ENCODE assay signal across 1 cellular context in genomic region chr3:15858547-15859506, GRCh38.
TF ChIP-seq lines count a peak whose summit lies in the region.

No MANE protein-coding gene starts in this region.

TF ChIP-seq in K562, 482 proteins besides CTCF, POLR2A, EP300 and RAD21 (continued from another document and continues in another):
- TF ChIP-seq CREB3 (tag; conservative IDR thresholded peaks at IDR 0.05; ENCODE audit: low read depth) = no peak
- TF ChIP-seq MXD1 (CRISPR knock-in tag; IDR thresholded peaks at IDR 0.05; ENCODE audit: borderline replicate concordance, poor library complexity, severe bottlenecking) = no peak
- no peak for TF ChIP-seq RFX5 (IDR thresholded peaks at IDR 0.05; ENCODE audit: low read depth, low read length)
- TF ChIP-seq NCOA6 (IDR thresholded peaks at IDR 0.05) = no peak
- TF ChIP-seq HDAC6 (IDR thresholded peaks at IDR 0.05; ENCODE audit: low read depth, low read length) = no peak
- TF ChIP-seq CAMTA2 (CRISPR knock-in tag; conservative IDR thresholded peaks at IDR 0.05) = no peak
- TF ChIP-seq HNRNPK (IDR thresholded peaks at IDR 0.05; ENCODE audit: low read depth, low read length, poor library complexity, severe bottlenecking) = no peak
- TF ChIP-seq ZNF551 (CRISPR knock-in tag; IDR thresholded peaks at IDR 0.05) = no peak
- TF ChIP-seq ZNF444 (CRISPR knock-in tag; IDR thresholded peaks at IDR 0.05) = no peak
- TF ChIP-seq MNT (conservative IDR thresholded peaks at IDR 0.05) = peak; percentile 51 to 59
- TF ChIP-seq JUND (IDR thresholded peaks at IDR 0.05; ENCODE audit: borderline replicate concordance, low read depth, low read length) = no peak
- no peak for TF ChIP-seq JUND (tag; IDR thresholded peaks at IDR 0.05; ENCODE audit: borderline replicate concordance, low read depth, low read length)
- 0 out of 2 replicates have a peak, but pooled peaks have one; percentile 8 for TF ChIP-seq USF2 (CRISPR knock-in tag; IDR thresholded peaks at IDR 0.05)
- no peak for TF ChIP-seq BRCA1 (IDR thresholded peaks at IDR 0.05)
- TF ChIP-seq BRCA1 (CRISPR knock-in tag; IDR thresholded peaks at IDR 0.05) = no peak
- peak; percentile 48; the same call in 1 of the 2 replicates for TF ChIP-seq E2F3 (CRISPR knock-in tag; IDR thresholded peaks at IDR 0.05)
- no peak for TF ChIP-seq ZNF124 (CRISPR knock-in tag; IDR thresholded peaks at IDR 0.05)
- TF ChIP-seq, protein P1, sequence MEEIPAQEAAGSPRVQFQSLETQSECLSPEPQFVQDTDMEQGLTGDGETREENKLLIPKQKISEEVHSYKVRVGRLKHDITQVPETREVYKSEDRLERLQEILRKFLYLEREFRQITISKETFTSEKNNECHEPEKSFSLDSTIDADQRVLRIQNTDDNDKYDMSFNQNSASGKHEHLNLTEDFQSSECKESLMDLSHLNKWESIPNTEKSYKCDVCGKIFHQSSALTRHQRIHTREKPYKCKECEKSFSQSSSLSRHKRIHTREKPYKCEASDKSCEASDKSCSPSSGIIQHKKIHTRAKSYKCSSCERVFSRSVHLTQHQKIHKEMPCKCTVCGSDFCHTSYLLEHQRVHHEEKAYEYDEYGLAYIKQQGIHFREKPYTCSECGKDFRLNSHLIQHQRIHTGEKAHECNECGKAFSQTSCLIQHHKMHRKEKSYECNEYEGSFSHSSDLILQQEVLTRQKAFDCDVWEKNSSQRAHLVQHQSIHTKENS (CRISPR knock-in tag; IDR thresholded peaks at IDR 0.05) = no peak
- TF ChIP-seq ZBTB1 (CRISPR knock-in tag; IDR thresholded peaks at IDR 0.05; ENCODE audit: borderline replicate concordance, low read depth) = peak; percentile 78; the same call in 1 of the 2 replicates
- TF ChIP-seq, protein P2, sequence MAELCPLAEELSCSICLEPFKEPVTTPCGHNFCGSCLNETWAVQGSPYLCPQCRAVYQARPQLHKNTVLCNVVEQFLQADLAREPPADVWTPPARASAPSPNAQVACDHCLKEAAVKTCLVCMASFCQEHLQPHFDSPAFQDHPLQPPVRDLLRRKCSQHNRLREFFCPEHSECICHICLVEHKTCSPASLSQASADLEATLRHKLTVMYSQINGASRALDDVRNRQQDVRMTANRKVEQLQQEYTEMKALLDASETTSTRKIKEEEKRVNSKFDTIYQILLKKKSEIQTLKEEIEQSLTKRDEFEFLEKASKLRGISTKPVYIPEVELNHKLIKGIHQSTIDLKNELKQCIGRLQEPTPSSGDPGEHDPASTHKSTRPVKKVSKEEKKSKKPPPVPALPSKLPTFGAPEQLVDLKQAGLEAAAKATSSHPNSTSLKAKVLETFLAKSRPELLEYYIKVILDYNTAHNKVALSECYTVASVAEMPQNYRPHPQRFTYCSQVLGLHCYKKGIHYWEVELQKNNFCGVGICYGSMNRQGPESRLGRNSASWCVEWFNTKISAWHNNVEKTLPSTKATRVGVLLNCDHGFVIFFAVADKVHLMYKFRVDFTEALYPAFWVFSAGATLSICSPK (IDR thresholded peaks at IDR 0.05; ENCODE audit: borderline replicate concordance) = no peak
- TF ChIP-seq PTRF (tag; IDR thresholded peaks at IDR 0.05) = no peak
- no peak for TF ChIP-seq PHF21A (IDR thresholded peaks at IDR 0.05; ENCODE audit: borderline replicate concordance, low read depth)
- TF ChIP-seq NELFE (IDR thresholded peaks at IDR 0.05; ENCODE audit: insufficient read depth, insufficient read length) = no peak
- TF ChIP-seq SMARCE1 (IDR thresholded peaks at IDR 0.05) = 0 out of 2 replicates have a peak, but pooled peaks have one; percentile 38
- TF ChIP-seq RBBP5 (IDR thresholded peaks at IDR 0.05; ENCODE audit: borderline replicate concordance, insufficient read depth, low read length, poor library complexity, severe bottlenecking) = peak; percentile 94
- no peak for TF ChIP-seq ZNF197 (CRISPR knock-in tag; IDR thresholded peaks at IDR 0.05; ENCODE audit: low read depth)
- TF ChIP-seq FOXJ3 (CRISPR knock-in tag; IDR thresholded peaks at IDR 0.05) = no peak
- TF ChIP-seq ZNF174 (CRISPR knock-in tag; IDR thresholded peaks at IDR 0.05) = no peak
- no peak for TF ChIP-seq BRD4 (IDR thresholded peaks at IDR 0.05)
- TF ChIP-seq ZNF12 (CRISPR knock-in tag; IDR thresholded peaks at IDR 0.05) = no peak; the same call in 1 of the 2 replicates
- TF ChIP-seq, protein P3, sequence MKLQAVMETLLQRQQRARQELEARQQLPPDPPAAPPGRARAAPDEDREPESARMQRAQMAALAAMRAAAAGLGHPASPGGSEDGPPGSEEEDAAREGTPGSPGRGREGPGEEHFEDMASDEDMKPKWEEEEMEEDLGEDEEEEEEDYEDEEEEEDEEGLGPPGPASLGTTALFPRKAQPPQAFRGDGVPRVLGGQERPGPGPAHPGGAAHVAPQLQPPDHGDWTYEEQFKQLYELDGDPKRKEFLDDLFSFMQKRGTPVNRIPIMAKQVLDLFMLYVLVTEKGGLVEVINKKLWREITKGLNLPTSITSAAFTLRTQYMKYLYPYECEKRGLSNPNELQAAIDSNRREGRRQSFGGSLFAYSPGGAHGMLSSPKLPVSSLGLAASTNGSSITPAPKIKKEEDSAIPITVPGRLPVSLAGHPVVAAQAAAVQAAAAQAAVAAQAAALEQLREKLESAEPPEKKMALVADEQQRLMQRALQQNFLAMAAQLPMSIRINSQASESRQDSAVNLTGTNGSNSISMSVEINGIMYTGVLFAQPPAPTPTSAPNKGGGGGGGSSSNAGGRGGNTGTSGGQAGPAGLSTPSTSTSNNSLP (IDR thresholded peaks at IDR 0.05; ENCODE audit: borderline replicate concordance, low read depth, low read length) = no peak
- no peak for TF ChIP-seq GMEB1 (CRISPR knock-in tag; IDR thresholded peaks at IDR 0.05)
- TF ChIP-seq FIP1L1 (IDR thresholded peaks at IDR 0.05; ENCODE audit: low read depth, low read length, poor library complexity, severe bottlenecking) = peak; percentile 23
- TF ChIP-seq ZNF507 (tag; conservative IDR thresholded peaks at IDR 0.05) = no peak
- TF ChIP-seq SMAD4 (CRISPR knock-in tag; conservative IDR thresholded peaks at IDR 0.05) = 0 out of 2 replicates have a peak, but pooled peaks have one; percentile 40
- TF ChIP-seq HLTF (IDR thresholded peaks at IDR 0.05) = no peak
- no peak for TF ChIP-seq PCBP2 (IDR thresholded peaks at IDR 0.05; ENCODE audit: low read depth, low read length, poor library complexity, severe bottlenecking)
- TF ChIP-seq IRF2 (CRISPR knock-in tag; IDR thresholded peaks at IDR 0.05) = no peak
- TF ChIP-seq ZNF780A (CRISPR knock-in tag; IDR thresholded peaks at IDR 0.05) = 0 out of 2 replicates have a peak, but pooled peaks have one; percentile 39
- no peak for TF ChIP-seq ZFP1 (CRISPR knock-in tag; IDR thresholded peaks at IDR 0.05)
- no peak for TF ChIP-seq PTBP1 (IDR thresholded peaks at IDR 0.05; ENCODE audit: low read depth, low read length)
- TF ChIP-seq ZNF785 (CRISPR knock-in tag; IDR thresholded peaks at IDR 0.05) = no peak
- no peak for TF ChIP-seq SREBF1 (IDR thresholded peaks at IDR 0.05; ENCODE audit: borderline replicate concordance, low read depth, low read length)
- TF ChIP-seq MCM5 (IDR thresholded peaks at IDR 0.05; ENCODE audit: low read depth) = no peak
- no peak for TF ChIP-seq MAFK (IDR thresholded peaks at IDR 0.05; ENCODE audit: low read length)
- TF ChIP-seq, protein P4, sequence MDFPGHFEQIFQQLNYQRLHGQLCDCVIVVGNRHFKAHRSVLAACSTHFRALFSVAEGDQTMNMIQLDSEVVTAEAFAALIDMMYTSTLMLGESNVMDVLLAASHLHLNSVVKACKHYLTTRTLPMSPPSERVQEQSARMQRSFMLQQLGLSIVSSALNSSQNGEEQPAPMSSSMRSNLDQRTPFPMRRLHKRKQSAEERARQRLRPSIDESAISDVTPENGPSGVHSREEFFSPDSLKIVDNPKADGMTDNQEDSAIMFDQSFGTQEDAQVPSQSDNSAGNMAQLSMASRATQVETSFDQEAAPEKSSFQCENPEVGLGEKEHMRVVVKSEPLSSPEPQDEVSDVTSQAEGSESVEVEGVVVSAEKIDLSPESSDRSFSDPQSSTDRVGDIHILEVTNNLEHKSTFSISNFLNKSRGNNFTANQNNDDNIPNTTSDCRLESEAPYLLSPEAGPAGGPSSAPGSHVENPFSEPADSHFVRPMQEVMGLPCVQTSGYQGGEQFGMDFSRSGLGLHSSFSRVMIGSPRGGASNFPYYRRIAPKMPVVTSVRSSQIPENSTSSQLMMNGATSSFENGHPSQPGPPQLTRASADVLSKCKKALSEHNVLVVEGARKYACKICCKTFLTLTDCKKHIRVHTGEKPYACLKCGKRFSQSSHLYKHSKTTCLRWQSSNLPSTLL (IDR thresholded peaks at IDR 0.05) = no peak
- peak; percentile 56 for TF ChIP-seq RBFOX2 (IDR thresholded peaks at IDR 0.05; ENCODE audit: low read depth, low read length)
- TF ChIP-seq FOS (IDR thresholded peaks at IDR 0.05; ENCODE audit: extremely low read depth, insufficient read length) = no peak
- no peak for TF ChIP-seq RBM14 (IDR thresholded peaks at IDR 0.05; ENCODE audit: borderline replicate concordance, insufficient read depth, low read depth, low read length)
- 0 out of 4 replicates have a peak, but pooled peaks of 1 of the 2 experiments have one; percentile 14 for TF ChIP-seq UBTF (IDR thresholded peaks at IDR 0.05; ENCODE audit: borderline replicate concordance in 1 of 2, low read depth in 2 of 2, low read length in 2 of 2)
- TF ChIP-seq ZNF134 (CRISPR knock-in tag; conservative IDR thresholded peaks at IDR 0.05) = no peak
- TF ChIP-seq HINFP (tag; conservative IDR thresholded peaks at IDR 0.05; ENCODE audit: low read depth) = no peak
- no peak for TF ChIP-seq RBM25 (IDR thresholded peaks at IDR 0.05; ENCODE audit: low read depth, low read length, severe bottlenecking)
